9 cellular contexts compared by ENCODE assay signal in genomic region chr12:84913151-84913550, GRCh38. TPM values are rescaled to one million over a fixed set of nuclear protein-coding genes. Genes with fewer than 3 reads are reported as not detected.
DNase-seq lines count a peak whose midpoint lies in the region; ATAC-seq and TF ChIP-seq lines count a peak whose summit lies in the region.
"Had no signal": no experiment of that assay in that cellular context is flagged by ENCODE, and none has a peak within 500 bp of the region (broad histone marks: within the 10 kb centered on the region; RNA-seq: fewer than 3 reads in every experiment).

No MANE protein-coding gene starts in this region.

- H3K9ac ChIP-seq in mesenchymal stem cell (ENCODE audit: low read length) = peak overlapping the region; percentile 97
- H3K9ac ChIP-seq: parathyroid adenoma had no signal

- no peak overlapping the region for H3K14ac ChIP-seq in mesenchymal stem cell (ENCODE audit: low read length in 2 of 2)

- H2BK12ac ChIP-seq in mesenchymal stem cell (ENCODE audit: low read length in 2 of 2) = peak overlapping the region in 1 of 2 experiments; percentile 78

- H3K9me3 ChIP-seq in mesenchymal stem cell (ENCODE audit: control insufficient read depth, low read length) = no peaks in the 10 kb centered on the region

- peak overlapping the region in 1 of 2 experiments; percentile 75 for H3K18ac ChIP-seq in mesenchymal stem cell (ENCODE audit: low read depth in 1 of 2, low read length in 2 of 2)

- H3K4me1 Mint-ChIP-seq in stimulated activated naive CD8-positive, alpha-beta T cell treated with anti-CD3 and anti-CD28 coated beads, Interleukin-15, amount 100 ng/mL, for 72 hours = peaks cover 16% of the 10 kb centered on the region
- H3K4me1 Mint-ChIP-seq in natural killer cell treated with Interleukin-12 subunit alpha and Interleukin-12 subunit beta and Interleukin-15 and Interleukin-18, amount 100 ng/mL, for 72 hours (ENCODE audit: low read depth in 2 of 2) = peaks cover 0 to 3% of the 10 kb centered on the region in 2 donors
- H3K4me1 Mint-ChIP-seq in CD14-positive monocyte = peaks cover 13% of the 10 kb centered on the region

- H3K79me1 ChIP-seq in mesenchymal stem cell (replicated peaks; ENCODE audit: low read length, poor library complexity, severe bottlenecking) = no peaks in the 10 kb centered on the region

- H2BK5ac ChIP-seq in mesenchymal stem cell (ENCODE audit: low read depth, low read length, poor library complexity, severe bottlenecking) = no peak overlapping the region

- no peak overlapping the region for H2AK5ac ChIP-seq in mesenchymal stem cell (ENCODE audit: low read length, severe bottlenecking)

- H4K8ac ChIP-seq in mesenchymal stem cell (ENCODE audit: low read length) = no peak overlapping the region

- no peak overlapping the region for H3K27ac ChIP-seq in mesenchymal stem cell (ENCODE audit: low read length, poor library complexity, severe bottlenecking)
- H3K27ac ChIP-seq: parathyroid adenoma had no signal

- peaks cover 17% of the 10 kb centered on the region for H3K4me1 ChIP-seq in mesenchymal stem cell (ENCODE audit: control insufficient read depth, insufficient read depth, low read depth, low read length)
- H3K4me1 ChIP-seq: parathyroid adenoma had no signal

- no peak overlapping the region for H3K23ac ChIP-seq in mesenchymal stem cell (ENCODE audit: low read length in 2 of 2)

- no peak overlapping the region for H4K91ac ChIP-seq in mesenchymal stem cell (ENCODE audit: low read length)

- H2AFZ ChIP-seq in mesenchymal stem cell (ENCODE audit: low read depth, low read length) = peak overlapping the region; percentile 18

- peak; percentile 12 for ATAC-seq in stimulated activated naive CD8-positive, alpha-beta T cell treated with anti-CD3 and anti-CD28 coated beads, Interleukin-15, amount 100 ng/mL, for 72 hours
- ATAC-seq in stimulated activated naive CD8-positive, alpha-beta T cell treated with anti-CD3 and anti-CD28 coated beads, Interleukin-15, Interleukin-2, amounts not matched to agents 100 U/mL and 50 U/mL, for 24 hours = no peak
- no peak for ATAC-seq in natural killer cell treated with Interleukin-12 subunit alpha and Interleukin-12 subunit beta and Interleukin-15 and Interleukin-18, amount 100 ng/mL, for 72 hours
- no peak for ATAC-seq in GM18517 (IDR thresholded peaks at IDR 0.05; ENCODE audit: unreplicated experiment)

- no peak for DNase-seq in stimulated activated naive CD8-positive, alpha-beta T cell treated with anti-CD3 and anti-CD28 coated beads, Interleukin-15, amount 100 ng/mL, for 72 hours
- DNase-seq in stimulated activated naive CD8-positive, alpha-beta T cell treated with anti-CD3 and anti-CD28 coated beads, Interleukin-15, Interleukin-2, amounts not matched to agents 100 U/mL and 50 U/mL, for 24 hours = no peak
- DNase-seq in dermis blood vessel endothelial cell = peak; percentile 0
- peak; percentile 62 for DNase-seq in mesenchymal stem cell
- no peak for DNase-seq in natural killer cell treated with Interleukin-12 subunit alpha and Interleukin-12 subunit beta and Interleukin-15 and Interleukin-18, amount 100 ng/mL, for 72 hours (ENCODE audit: low spot score)
- DNase-seq in CD14-positive monocyte (ENCODE audit: low spot score) = no peak
- DNase-seq in AG20443 (ENCODE audit: low spot score) = no peak

- H3K36me3 Mint-ChIP-seq in natural killer cell treated with Interleukin-12 subunit alpha and Interleukin-12 subunit beta and Interleukin-15 and Interleukin-18, amount 100 ng/mL, for 72 hours = no peaks in the 10 kb centered on the region
- H3K36me3 Mint-ChIP-seq in CD14-positive monocyte = no peaks in the 10 kb centered on the region

- no peak overlapping the region for H3K27ac Mint-ChIP-seq in stimulated activated naive CD8-positive, alpha-beta T cell treated with anti-CD3 and anti-CD28 coated beads, Interleukin-15, amount 100 ng/mL, for 72 hours
- H3K27ac Mint-ChIP-seq in natural killer cell treated with Interleukin-12 subunit alpha and Interleukin-12 subunit beta and Interleukin-15 and Interleukin-18, amount 100 ng/mL, for 72 hours = no peak overlapping the region
- no peak overlapping the region for H3K27ac Mint-ChIP-seq in CD14-positive monocyte

- H3K4ac ChIP-seq in mesenchymal stem cell (ENCODE audit: low read depth in 1 of 2, low read length in 2 of 2) = no peak overlapping the region

- H3K27me3 Mint-ChIP-seq in stimulated activated naive CD8-positive, alpha-beta T cell treated with anti-CD3 and anti-CD28 coated beads, Interleukin-15, amount 100 ng/mL, for 72 hours = peaks cover 55% of the 10 kb centered on the region
- peaks cover 11 to 15% of the 10 kb centered on the region in 2 donors for H3K27me3 Mint-ChIP-seq in natural killer cell treated with Interleukin-12 subunit alpha and Interleukin-12 subunit beta and Interleukin-15 and Interleukin-18, amount 100 ng/mL, for 72 hours
- H3K27me3 Mint-ChIP-seq in CD14-positive monocyte (ENCODE audit: low read depth in 3 of 3) = peaks cover 41 to 54% (median 48%) of the 10 kb centered on the region in 3 donors

- H2BK15ac ChIP-seq in mesenchymal stem cell (ENCODE audit: low read depth, poor library complexity, severe bottlenecking) = no peak overlapping the region

- no peak overlapping the region for H2BK120ac ChIP-seq in mesenchymal stem cell (ENCODE audit: low read depth, low read length)

- H3K4me2 ChIP-seq in mesenchymal stem cell (ENCODE audit: low read length, poor library complexity, severe bottlenecking) = peak overlapping the region; percentile 96

- no peak for TF ChIP-seq CTCF in CD14-positive monocyte (IDR thresholded peaks at IDR 0.05)

- intact Hi-C loops in CD14-positive monocyte (cut with micrococcal nuclease) = no loop called here

- no peaks in the 10 kb centered on the region for H3K27me3 ChIP-seq in mesenchymal stem cell (ENCODE audit: control insufficient read depth in 1 of 2, insufficient read depth in 1 of 2, low read length in 2 of 2)

- H3K9me3 Mint-ChIP-seq in stimulated activated naive CD8-positive, alpha-beta T cell treated with anti-CD3 and anti-CD28 coated beads, Interleukin-15, amount 100 ng/mL, for 72 hours = no peaks in the 10 kb centered on the region
- peaks cover 2% of the 10 kb centered on the region for H3K9me3 Mint-ChIP-seq in natural killer cell treated with Interleukin-12 subunit alpha and Interleukin-12 subunit beta and Interleukin-15 and Interleukin-18, amount 100 ng/mL, for 72 hours
- H3K9me3 Mint-ChIP-seq in CD14-positive monocyte = peaks cover 0 to 18% (median 8%) of the 10 kb centered on the region in 7 donors

- WGBS in mesenchymal stem cell = 7% methylated on average over 10 of the region's 10 CpGs

- H3K4me3 Mint-ChIP-seq in stimulated activated naive CD8-positive, alpha-beta T cell treated with anti-CD3 and anti-CD28 coated beads, Interleukin-15, amount 100 ng/mL, for 72 hours = no peak overlapping the region
- no peak overlapping the region for H3K4me3 Mint-ChIP-seq in natural killer cell treated with Interleukin-12 subunit alpha and Interleukin-12 subunit beta and Interleukin-15 and Interleukin-18, amount 100 ng/mL, for 72 hours
- peak overlapping the region in 1 of 2 donors; percentile 71 for H3K4me3 Mint-ChIP-seq in CD14-positive monocyte

- peak overlapping the region in 1 of 2 experiments; percentile 95 for H3K4me3 ChIP-seq in mesenchymal stem cell (ENCODE audit: insufficient read depth in 1 of 2, low read depth in 1 of 2, low read length in 2 of 2)

- H3K36me3 ChIP-seq in mesenchymal stem cell (ENCODE audit: control insufficient read depth in 1 of 2, insufficient read depth in 2 of 2, low read depth in 1 of 2, low read length in 2 of 2) = no peaks in the 10 kb centered on the region

RNA-seq across cellular contexts. Expression of gene SLC6A15, which starts 0.6 kb away (rescaled TPM):
- total RNA-seq in dermis blood vessel endothelial cell = 0.51 and 2.2 TPM in 2 replicates
- 20.0 TPM for polyA plus RNA-seq in mesenchymal stem cell (2013, experiment 1 of 2)
- 19.2 TPM for polyA plus RNA-seq in mesenchymal stem cell (2013, experiment 2 of 2)
- total RNA-seq in natural killer cell treated with Interleukin-12 subunit alpha and Interleukin-12 subunit beta and Interleukin-15 and Interleukin-18, amount 100 ng/mL, for 72 hours = not detected
- not detected for polyA plus RNA-seq in CD14-positive monocyte

Comparison
In these comparisons a context has a peak if more than half of its experiments do, and no peak if none do; other contexts are left out.
1. DNase-seq: peak in dermis blood vessel endothelial cell (single experiment) and mesenchymal stem cell (single experiment); none in stimulated activated naive CD8-positive, alpha-beta T cell treated with anti-CD3 and anti-CD28 coated beads, Interleukin-15, amount 100 ng/mL, for 72 hours (0 of 2), stimulated activated naive CD8-positive, alpha-beta T cell treated with anti-CD3 and anti-CD28 coated beads, Interleukin-15, Interleukin-2, amounts not matched to agents 100 U/mL and 50 U/mL, for 24 hours (single experiment), natural killer cell treated with Interleukin-12 subunit alpha and Interleukin-12 subunit beta and Interleukin-15 and Interleukin-18, amount 100 ng/mL, for 72 hours (single experiment), CD14-positive monocyte (single experiment) and AG20443 (single experiment).